Comparison of ENCODE assay signal across 8 cellular contexts in genomic region chr14:34981743-34982420, GRCh38. TPM values are rescaled to one million over a fixed set of nuclear protein-coding genes. Genes with fewer than 3 reads are reported as not detected.
DNase-seq lines count a peak whose midpoint lies in the region; ATAC-seq and TF ChIP-seq lines count a peak whose summit lies in the region.

No MANE protein-coding gene starts in this region.

- H3K4me1 Mint-ChIP-seq in central memory CD8-positive, alpha-beta T cell: peaks cover 7% of the 10 kb centered on the region

- WGBS in lower leg skin, 2 donors: 1% methylated on average over 17 of the region's 17 CpGs

- intact Hi-C loops in lower leg skin (cut with DNase I; ENCODE audit: low total_unique reads): no loop called here

- H3K36me3 Mint-ChIP-seq in central memory CD8-positive, alpha-beta T cell (ENCODE audit: insufficient read depth): peaks cover 12% of the 10 kb centered on the region

- no peaks in the 10 kb centered on the region for H3K9me3 Mint-ChIP-seq in central memory CD8-positive, alpha-beta T cell

- TF ChIP-seq CTCF in AG04449 (IDR thresholded peaks at IDR 0.05; ENCODE audit: insufficient read depth, low read length, missing control alignments) (no peak), lower leg skin (IDR thresholded peaks at IDR 0.05) (peak in 1 of 3 donors; percentile 38)

- CTCF ChIA-PET in AG04449 (lab: Yijun Ruan, JAX): interaction anchor here (0.8 to 4.0 kb wide), 7 partner anchors 8 to 309 kb away, joined by 3 to 14 read pairs (median 3); partner anchors contain the start of gene BAZ1A

- H3K4me3 ChIP-seq in AG04449 (ENCODE audit: low read depth, low read length) (peak overlapping the region; percentile 94), lower leg skin (ENCODE audit: low read depth, poor library complexity, severe bottlenecking) (peak overlapping the region; percentile 93)

- no peaks in the 10 kb centered on the region for H3K27me3 Mint-ChIP-seq in central memory CD8-positive, alpha-beta T cell

- no peak for TF ChIP-seq POLR2A in lower leg skin (IDR thresholded peaks at IDR 0.05)

- no peak for DNase-seq in AG04449 (ENCODE audit: low read depth, low spot score)
- DNase-seq in T-helper 1 cell: peak in 4 of 5 donors; percentile 8 to 53 (median 29)
- peak in 1 of 2 donors; percentile 25 for DNase-seq in central memory CD8-positive, alpha-beta T cell (ENCODE audit: low spot score in 2 of 2)
- DNase-seq in lower leg skin (ENCODE audit: low spot score in 2 of 2): peak in 1 of 2 donors; percentile 19
- DNase-seq in stimulated activated CD8-positive, alpha-beta memory T cell treated with anti-CD3 and anti-CD28 coated beads, Interleukin-7, amount 100 ng/mL, for 1 hour (ENCODE audit: low read depth in 2 of 2): peak; percentile 2

- POLR2A ChIA-PET in AG04449 (lab: Yijun Ruan, JAX): interaction anchor here (1.0 to 2.2 kb wide), 7 partner anchors 8 to 282 kb away, joined by 3 to 9 read pairs (median 6); partner anchors contain the start of genes BAZ1A and FAM177A1

- no peak overlapping the region for H3K4me3 Mint-ChIP-seq in central memory CD8-positive, alpha-beta T cell

- no peak overlapping the region for H3K27ac Mint-ChIP-seq in central memory CD8-positive, alpha-beta T cell (ENCODE audit: low read depth)

- ATAC-seq in GM18868 (IDR thresholded peaks at IDR 0.05; ENCODE audit: unreplicated experiment): peak; percentile 6
- peak; percentile 6 for ATAC-seq in HG03442 (IDR thresholded peaks at IDR 0.05; ENCODE audit: unreplicated experiment)
- ATAC-seq in central memory CD8-positive, alpha-beta T cell (replicated peaks; ENCODE audit: extremely low read depth, poor library complexity, severe bottlenecking): peak; percentile 15
- ATAC-seq in HG03108 (IDR thresholded peaks at IDR 0.05; ENCODE audit: unreplicated experiment): no peak

RNA-seq across cellular contexts. Expression of gene SRP54, which starts 0.9 kb away (rescaled TPM):
- total RNA-seq in lower leg skin: 10 to 100 TPM; 36.1 to 51.8 (median 38.6) TPM
